ENCODE assay signal across 1 cellular context in the genomic region with DNA sequence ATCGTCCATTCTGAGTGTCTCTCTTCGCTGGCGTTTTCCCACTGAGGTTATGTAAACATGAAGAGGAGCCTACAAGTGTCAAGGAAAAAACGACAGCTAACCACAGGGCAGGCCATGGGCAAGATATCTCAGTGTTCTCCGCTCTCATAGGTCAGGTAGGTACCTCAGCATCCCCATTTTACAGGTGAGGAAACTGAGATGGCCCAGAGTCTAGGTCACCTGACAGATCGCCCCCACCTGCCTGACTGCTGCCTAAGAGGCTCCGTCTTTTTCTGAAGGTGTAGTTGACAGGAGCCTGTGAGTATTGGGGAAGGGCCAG.
TF ChIP-seq lines count a peak whose summit lies in the region.

No MANE protein-coding gene starts in this region.

TF ChIP-seq in endothelial cell of umbilical vein, 7 proteins besides CTCF, POLR2A, EP300 and RAD21:
- TF ChIP-seq GATA2 (IDR thresholded peaks at IDR 0.05; ENCODE audit: insufficient read depth, insufficient read length, low read depth, low read length) (no peak), JUN (IDR thresholded peaks at IDR 0.05; ENCODE audit: borderline replicate concordance, insufficient read depth, insufficient read length, low read depth) (no peak), MYC (IDR thresholded peaks at IDR 0.05; ENCODE audit: low read depth, low read length) (no peak), POLR2AphosphoS5 (IDR thresholded peaks at IDR 0.05; ENCODE audit: insufficient read depth, low read depth, low read length) (no peak), FOS (IDR thresholded peaks at IDR 0.05; ENCODE audit: borderline replicate concordance, insufficient read depth, low read length) (no peak)
